Comparison of ENCODE assay signal across 13 cellular contexts in the genomic region with DNA sequence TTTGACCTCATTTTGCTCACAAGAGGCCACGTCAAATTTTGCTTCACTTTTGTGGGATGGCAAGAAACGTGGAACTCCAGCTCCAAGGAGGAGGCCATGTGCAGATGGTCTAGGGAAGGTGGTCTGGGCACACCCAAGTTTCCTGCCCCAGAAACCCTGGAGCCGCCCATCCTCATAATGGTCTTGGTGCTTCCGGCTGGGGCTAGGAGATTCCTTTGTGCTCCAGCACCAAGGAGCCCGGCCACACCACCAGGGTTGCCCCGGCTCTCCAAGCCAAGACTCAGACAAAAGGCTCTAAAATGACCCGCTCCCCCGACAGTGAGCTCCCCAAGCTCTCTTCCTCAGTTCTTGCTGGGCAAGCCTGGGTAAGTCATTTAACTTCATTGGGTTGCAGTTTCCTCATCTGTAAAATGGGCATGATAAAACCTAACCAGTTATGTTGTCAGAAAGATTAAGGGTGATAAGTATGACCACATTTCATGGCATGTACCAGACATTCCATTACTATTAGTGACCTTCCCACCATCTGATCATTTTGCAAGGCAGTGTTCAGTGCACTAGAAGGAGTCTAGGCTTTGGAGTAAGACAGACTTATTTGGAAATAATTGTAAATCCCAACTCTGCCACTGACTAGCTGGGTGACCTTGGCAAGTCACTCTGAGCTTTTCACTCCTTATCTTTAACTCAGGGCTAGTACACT. TPM values are rescaled to one million over a fixed set of nuclear protein-coding genes. Genes with fewer than 3 reads are reported as not detected.
A peak's percentile ranks its signal among the peaks of the same experiment; 100 is the strongest.
DNase-seq lines count a peak whose midpoint lies in the region; ATAC-seq, FAIRE-seq and TF ChIP-seq lines count a peak whose summit lies in the region.
"Had no signal": no experiment of that assay in that cellular context is flagged by ENCODE, and none has a peak within 500 bp of the region (broad histone marks: within the 10 kb centered on the region; RNA-seq: fewer than 3 reads in every experiment).

No MANE protein-coding gene starts in this region.

- POLR2A ChIA-PET in A549 (lab: Yijun Ruan, JAX) (no interaction called here), GM10248 (lab: Yijun Ruan, JAX) (no interaction called here)

- no peak for TF ChIP-seq RAD21 in A549 (conservative IDR thresholded peaks at IDR 0.05 in 1 of 2, IDR thresholded peaks at IDR 0.05 in 1 of 2)

- H3K4me3 ChIP-seq in A549, result no peak overlapping the region
- H3K4me3 ChIP-seq in HUES6 (ENCODE audit: low read depth, low read length), result no peak overlapping the region
- no peak overlapping the region for H3K4me3 ChIP-seq in bronchial epithelial cell (ENCODE audit: low read depth, low read length)
- H3K4me3 ChIP-seq in MM.1S (ENCODE audit: low read length), result no peak overlapping the region
- H3K4me3 ChIP-seq: thyroid gland had no signal

- no peak for TF ChIP-seq POLR2A in A549 (IDR thresholded peaks at IDR 0.05; ENCODE audit: low read length)

- ATAC-seq in A549, result no peak

- H3K9me3 ChIP-seq in A549 (no peaks in the 10 kb centered on the region), HUES6 (ENCODE audit: control insufficient read depth, insufficient read depth, low read depth, low read length) (peaks cover 9% of the 10 kb centered on the region; the same call in 1 of the 2 replicates), MM.1S (replicated peaks; ENCODE audit: insufficient read depth, low read length) (no peaks in the 10 kb centered on the region)
- H3K9me3 ChIP-seq: thyroid gland had no signal

- no peaks in the 10 kb centered on the region for H3K36me3 ChIP-seq in HUES6 (ENCODE audit: control insufficient read depth, insufficient read depth, low read length)
- H3K36me3 ChIP-seq in bronchial epithelial cell (ENCODE audit: control insufficient read depth, insufficient read depth, low read length), result no peaks in the 10 kb centered on the region
- no peaks in the 10 kb centered on the region for H3K36me3 ChIP-seq in MM.1S (replicated peaks; ENCODE audit: insufficient read depth, low read length)
- H3K36me3 ChIP-seq: thyroid gland had no signal

- H3K27me3 ChIP-seq in HUES6 (ENCODE audit: control insufficient read depth, insufficient read depth, low read length) (no peaks in the 10 kb centered on the region), bronchial epithelial cell (ENCODE audit: control insufficient read depth, insufficient read depth, low read length) (no peaks in the 10 kb centered on the region), MM.1S (replicated peaks; ENCODE audit: insufficient read depth, low read length) (no peaks in the 10 kb centered on the region)
- H3K27me3 ChIP-seq: thyroid gland had no signal

- 95% methylated on average over 8 of the region's 8 CpGs for WGBS in A549 (ENCODE audit: missing lambda C conversion rate)

- TF ChIP-seq CTCF in A549 (IDR thresholded peaks at IDR 0.05) (no peak), bronchial epithelial cell (IDR thresholded peaks at IDR 0.05; ENCODE audit: insufficient read depth, low read length, severe bottlenecking) (no peak), GM10248 (IDR thresholded peaks at IDR 0.05; ENCODE audit: control extremely low read depth, extremely low read depth, low read depth, missing control alignments) (no peak), MM.1S (IDR thresholded peaks at IDR 0.05; ENCODE audit: low read length) (no peak)

- no peaks in the 10 kb centered on the region for H4K20me1 ChIP-seq in MM.1S (ENCODE audit: insufficient read depth, low read length)

- H3K4me1 ChIP-seq in A549 (peaks cover 56% of the 10 kb centered on the region), HUES6 (ENCODE audit: control insufficient read depth, insufficient read depth, low read length) (peaks cover 30% of the 10 kb centered on the region), MM.1S (ENCODE audit: low read length) (no peaks in the 10 kb centered on the region)

- no peak overlapping the region for H3K4me2 ChIP-seq in A549
- H3K4me2 ChIP-seq in MM.1S (ENCODE audit: low read depth, low read length), result no peak overlapping the region

- H3F3A ChIP-seq in MM.1S (ENCODE audit: insufficient read depth, low read length), result no peaks in the 10 kb centered on the region

- no peak for TF ChIP-seq EP300 in A549 (IDR thresholded peaks at IDR 0.05)

- DNase-seq in A549 (ENCODE audit: low read depth in 1 of 2, low spot score in 1 of 2) (no peak), bronchial epithelial cell (ENCODE audit: low read depth) (peak; percentile 77), iris pigment epithelial cell (ENCODE audit: low read depth) (peak; percentile 82), GM10248 (ENCODE audit: extremely low spot score) (no peak), posterior vena cava (ENCODE audit: low spot score) (no peak), MM.1S (no peak)
- DNase-seq in activated CD4-positive, alpha-beta T cell treated with anti-CD3 and anti-CD28 coated beads, Interleukin-2, amount 50 U/mL, for 1 hour, result no peak
- DNase-seq: GDM1, KBM-7, NCI-H2081 treated with DMSO at 0.1 percent for 48 hours, T-helper 9 cell, thyroid gland had no signal

- no peaks in the 10 kb centered on the region for H3K9me2 ChIP-seq in MM.1S (replicated peaks; ENCODE audit: insufficient read depth, low read length)

- CTCF ChIA-PET in A549 (lab: Yijun Ruan, JAX), result interaction anchor here (0.9 to 1.5 kb wide), 3 partner anchors 9 to 59 kb away, joined by 3 to 5 read pairs (median 3); no protein-coding TSS in a partner anchor
- CTCF ChIA-PET in GM10248 (lab: Yijun Ruan, JAX), result interaction anchor here (1.0 kb wide), 1 partner anchor 9 kb away, joined by 3 read pairs; no protein-coding TSS in a partner anchor

- intact Hi-C loops in posterior vena cava (cut with DNase I), result no loop called here

- no peaks in the 10 kb centered on the region for H3K79me2 ChIP-seq in MM.1S (ENCODE audit: low read length)

- H3K9ac ChIP-seq in HUES6 (ENCODE audit: low read length) (peak overlapping the region; percentile 46), MM.1S (ENCODE audit: low read length) (no peak overlapping the region)

- no peak overlapping the region for H2AFZ ChIP-seq in MM.1S (ENCODE audit: low read length)

- H3K27ac ChIP-seq in A549 (peak overlapping the region; percentile 35 to 55; a peak in 4 of 6 replicates), HUES6 (ENCODE audit: low read depth, low read length) (peak overlapping the region; percentile 56; the same call in 1 of the 2 replicates), MM.1S (ENCODE audit: low read length) (no peak overlapping the region)
- H3K27ac ChIP-seq: thyroid gland had no signal

- FAIRE-seq in A549 (lab: Jason Lieb, UNC), result no peak
- no peak for FAIRE-seq in bronchial epithelial cell (lab: Jason Lieb, UNC)

TF ChIP-seq in A549, 52 proteins besides CTCF, POLR2A, EP300 and RAD21:
- TF ChIP-seq CEBPB (IDR thresholded peaks at IDR 0.05) (no peak), NR3C1 (IDR thresholded peaks at IDR 0.05) (no peak), ZSCAN20 (CRISPR knock-in tag; IDR thresholded peaks at IDR 0.05) (no peak), PHF8 (IDR thresholded peaks at IDR 0.05; ENCODE audit: borderline replicate concordance, low read depth) (no peak), CBX8 (IDR thresholded peaks at IDR 0.05) (no peak), KDM1A (IDR thresholded peaks at IDR 0.05; ENCODE audit: low read depth) (0 out of 2 replicates have a peak, but pooled peaks have one; percentile 18), HOXA7 (CRISPR knock-in tag; IDR thresholded peaks at IDR 0.05) (no peak), FOSL2 (IDR thresholded peaks at IDR 0.05) (no peak), FOSL2 (CRISPR knock-in tag; IDR thresholded peaks at IDR 0.05) (peak; percentile 40; the same call in 1 of the 2 replicates), GATA3 (IDR thresholded peaks at IDR 0.05; ENCODE audit: borderline replicate concordance) (no peak), MYC (IDR thresholded peaks at IDR 0.05; ENCODE audit: borderline replicate concordance, low read length) (no peak), RCOR1 (IDR thresholded peaks at IDR 0.05; ENCODE audit: low read depth, low read length) (no peak), HOXB5 (CRISPR knock-in tag; IDR thresholded peaks at IDR 0.05) (no peak), TFCP2L1 (CRISPR knock-in tag; IDR thresholded peaks at IDR 0.05) (no peak), RFX5 (IDR thresholded peaks at IDR 0.05) (no peak)
- TF ChIP-seq, protein P1, sequence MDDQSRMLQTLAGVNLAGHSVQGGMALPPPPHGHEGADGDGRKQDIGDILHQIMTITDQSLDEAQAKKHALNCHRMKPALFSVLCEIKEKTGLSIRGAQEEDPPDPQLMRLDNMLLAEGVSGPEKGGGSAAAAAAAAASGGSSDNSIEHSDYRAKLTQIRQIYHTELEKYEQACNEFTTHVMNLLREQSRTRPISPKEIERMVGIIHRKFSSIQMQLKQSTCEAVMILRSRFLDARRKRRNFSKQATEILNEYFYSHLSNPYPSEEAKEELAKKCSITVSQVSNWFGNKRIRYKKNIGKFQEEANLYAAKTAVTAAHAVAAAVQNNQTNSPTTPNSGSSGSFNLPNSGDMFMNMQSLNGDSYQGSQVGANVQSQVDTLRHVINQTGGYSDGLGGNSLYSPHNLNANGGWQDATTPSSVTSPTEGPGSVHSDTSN (IDR thresholded peaks at IDR 0.05), result no peak
- TF ChIP-seq, protein P2, sequence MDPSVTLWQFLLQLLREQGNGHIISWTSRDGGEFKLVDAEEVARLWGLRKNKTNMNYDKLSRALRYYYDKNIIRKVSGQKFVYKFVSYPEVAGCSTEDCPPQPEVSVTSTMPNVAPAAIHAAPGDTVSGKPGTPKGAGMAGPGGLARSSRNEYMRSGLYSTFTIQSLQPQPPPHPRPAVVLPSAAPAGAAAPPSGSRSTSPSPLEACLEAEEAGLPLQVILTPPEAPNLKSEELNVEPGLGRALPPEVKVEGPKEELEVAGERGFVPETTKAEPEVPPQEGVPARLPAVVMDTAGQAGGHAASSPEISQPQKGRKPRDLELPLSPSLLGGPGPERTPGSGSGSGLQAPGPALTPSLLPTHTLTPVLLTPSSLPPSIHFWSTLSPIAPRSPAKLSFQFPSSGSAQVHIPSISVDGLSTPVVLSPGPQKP (IDR thresholded peaks at IDR 0.05; ENCODE audit: low read depth, low read length), result no peak

RNA-seq across cellular contexts. Expression of a gene that starts 23.3 kb away (rescaled TPM):
- 18.4 and 22.8 TPM in 2 replicates for polyA plus RNA-seq in A549 (2011; rRNA removed)
- 6.0 and 6.2 TPM in 2 replicates for polyA plus RNA-seq in A549 (2012; cell fraction: cytosol; rRNA removed)
- 9.6 and 10.7 TPM in 2 replicates for polyA plus RNA-seq in A549 (2012; cell fraction: nucleus; rRNA removed)
- 11.9 to 21.8 TPM (median 20.8 TPM) in 3 replicates for polyA plus RNA-seq in A549 (2017; fragmentation: RNase III; extraction: RNeasy Plus Mini Kit Qiagen cat#74134 plus additional on column Dnase treatment)
- 12.0 and 14.5 TPM in 2 replicates for polyA minus RNA-seq in A549 (2011; rRNA and poly(A)+ RNA removed)
- 72.4 and 134 TPM in 2 replicates for total RNA-seq in bronchial epithelial cell
- 100 to 1,000 TPM; 117 to 138 TPM for total RNA-seq in posterior vena cava

Comparison
In these comparisons a context has a peak if more than half of its experiments do, and no peak if none do; other contexts are left out.
1. DNase-seq: peak in bronchial epithelial cell (single experiment) and iris pigment epithelial cell (single experiment); none in A549 (0 of 2), GM10248 (single experiment), posterior vena cava (single experiment), activated CD4-positive, alpha-beta T cell treated with anti-CD3 and anti-CD28 coated beads, Interleukin-2, amount 50 U/mL, for 1 hour (single experiment) and MM.1S (single experiment).